In genomic region chr1:34147301-34147700, GRCh38 we compare ENCODE assay signal across 21 cellular contexts. TPM values are rescaled to one million over a fixed set of nuclear protein-coding genes. Genes with fewer than 3 reads are reported as not detected.
"Had no signal": no experiment of that assay in that cellular context is flagged by ENCODE, and none has a peak within 500 bp of the region (broad histone marks: within the 10 kb centered on the region; RNA-seq: fewer than 3 reads in every experiment).

No MANE protein-coding gene starts in this region.

- ATAC-seq: activated CD4-positive, alpha-beta T cell treated with anti-CD3 and anti-CD28 coated beads for 36 hours; heart left ventricle; left lobe of liver; mucosa of descending colon; naive thymus-derived CD4-positive, alpha-beta T cell; stimulated activated naive CD8-positive, alpha-beta T cell treated with anti-CD3 and anti-CD28 coated beads, Interleukin-15, amount 100 ng/mL, for 72 hours had no signal

- DNase-seq: activated CD4-positive, alpha-beta memory T cell treated with anti-CD3 and anti-CD28 coated beads, Interleukin-2, amount 10 ng/mL, durations not matched to agents 7 days and 5 days; activated CD4-positive, alpha-beta T cell treated with anti-CD3 and anti-CD28 coated beads for 36 hours; activated naive CD4-positive, alpha-beta T cell treated with anti-CD3 and anti-CD28 coated beads, Interleukin-2, amount 10 ng/mL, durations not matched to agents 7 days and 5 days; activated T-cell treated with anti-CD3 and anti-CD28 coated beads, Interleukin-2, amount 50 U/mL, for 24 hours; dermis blood vessel endothelial cell; heart left ventricle; islet precursor cell; mucosa of descending colon; naive thymus-derived CD4-positive, alpha-beta T cell; ovary; stimulated activated CD4-positive, alpha-beta T cell treated with anti-CD3 and anti-CD28 coated beads, Interleukin-1b, Interleukin-23, amount 100 ng/mL, for 48 hours; stimulated activated naive CD8-positive, alpha-beta T cell treated with anti-CD3 and anti-CD28 coated beads, Interleukin-15, amount 100 ng/mL, for 72 hours; testis; upper lobe of left lung; WERI-Rb-1 had no signal

RNA-seq across cellular contexts. Expression of gene CSMD2, which starts 17.7 kb away (rescaled TPM):
- total RNA-seq: activated CD4-positive, alpha-beta memory T cell treated with anti-CD3 and anti-CD28 coated beads, Interleukin-2, amount 10 ng/mL, durations not matched to agents 7 days and 5 days; activated CD4-positive, alpha-beta T cell treated with anti-CD3 and anti-CD28 coated beads for 36 hours; bronchial epithelial cell; naive thymus-derived CD4-positive, alpha-beta T cell had no signal

RNA-seq across cellular contexts. Expression of gene C1orf94, which starts 29.4 kb away (rescaled TPM):
- total RNA-seq: activated CD4-positive, alpha-beta memory T cell treated with anti-CD3 and anti-CD28 coated beads, Interleukin-2, amount 10 ng/mL, durations not matched to agents 7 days and 5 days; activated CD4-positive, alpha-beta T cell treated with anti-CD3 and anti-CD28 coated beads for 36 hours; ascending aorta; bronchial epithelial cell; chondrocyte; dermis blood vessel endothelial cell; epithelial cell of proximal tubule; heart left ventricle; left lobe of liver; mucosa of descending colon; naive thymus-derived CD4-positive, alpha-beta T cell; ovary; renal cortical epithelial cell; upper lobe of left lung had no signal
